12 cellular contexts compared by ENCODE assay signal in genomic region chr7:134781171-134781570, GRCh38. TPM values are rescaled to one million over a fixed set of nuclear protein-coding genes. Genes with fewer than 3 reads are reported as not detected.
DNase-seq lines count a peak whose midpoint lies in the region; ATAC-seq and TF ChIP-seq lines count a peak whose summit lies in the region.
"Had no signal": no experiment of that assay in that cellular context is flagged by ENCODE, and none has a peak within 500 bp of the region (broad histone marks: within the 10 kb centered on the region; RNA-seq: fewer than 3 reads in every experiment).

No MANE protein-coding gene starts in this region.

- no peaks in the 10 kb centered on the region for H3K27me3 ChIP-seq in cardiac muscle cell
- H3K27me3 ChIP-seq in muscle layer of duodenum (ENCODE audit: low read depth, low read length): no peaks in the 10 kb centered on the region
- H3K27me3 ChIP-seq in upper lobe of right lung: no peaks in the 10 kb centered on the region

- H3K4me1 ChIP-seq in cardiac muscle cell (ENCODE audit: low read depth) (peaks cover 17% of the 10 kb centered on the region), muscle layer of duodenum (ENCODE audit: control insufficient read depth in 1 of 2, insufficient read depth in 2 of 2, low read length in 2 of 2) (peaks cover 5 to 31% of the 10 kb centered on the region in 2 donors), upper lobe of right lung (peaks cover 13% of the 10 kb centered on the region)

- peaks cover 11% of the 10 kb centered on the region for H3K36me3 Mint-ChIP-seq in endothelial cell (ENCODE audit: low read depth, unreplicated experiment)

- no peaks in the 10 kb centered on the region for H3K9me3 ChIP-seq in cardiac muscle cell (ENCODE audit: low read depth)
- H3K9me3 ChIP-seq in muscle layer of duodenum (ENCODE audit: control insufficient read depth in 1 of 2, low read length in 2 of 2): no peaks in the 10 kb centered on the region
- H3K9me3 ChIP-seq in upper lobe of right lung: no peaks in the 10 kb centered on the region

- H3K27ac ChIP-seq in cardiac muscle cell: peak overlapping the region; percentile 97
- H3K27ac ChIP-seq in muscle layer of duodenum (ENCODE audit: low read length): peak overlapping the region; percentile 95
- peak overlapping the region; percentile 76 for H3K27ac ChIP-seq in upper lobe of right lung
- no peak overlapping the region for H3K27ac ChIP-seq in substantia nigra (ENCODE audit: low read depth, low read length, poor library complexity, severe bottlenecking)

- intact Hi-C loops in left cardiac atrium (cut with DNase I): loop anchor here in 1 of 2 donors (5.0 kb wide), 1 partner anchor 156 kb away; no protein-coding TSS in a partner anchor
- intact Hi-C loops in upper lobe of right lung (cut with DNase I): no loop called here

- peak overlapping the region; percentile 64 for H3K4me3 ChIP-seq in cardiac muscle cell
- peak overlapping the region; percentile 67 to 75 for H3K4me3 ChIP-seq in muscle layer of duodenum (ENCODE audit: low read depth in 1 of 2, low read length in 2 of 2)
- H3K4me3 ChIP-seq in upper lobe of right lung: peak overlapping the region; percentile 59

- peaks cover 5% of the 10 kb centered on the region for H3K27me3 Mint-ChIP-seq in endothelial cell (ENCODE audit: unreplicated experiment)

- peak overlapping the region; percentile 98 for H3K4me3 Mint-ChIP-seq in endothelial cell (ENCODE audit: unreplicated experiment)

- no peak for TF ChIP-seq CTCF in cardiac muscle cell (IDR thresholded peaks at IDR 0.05; ENCODE audit: low read depth, low read length)
- no peak for TF ChIP-seq CTCF in endothelial cell (IDR thresholded peaks at IDR 0.05; ENCODE audit: unreplicated experiment)
- TF ChIP-seq CTCF in upper lobe of right lung (IDR thresholded peaks at IDR 0.05): no peak

- peak overlapping the region; percentile 95 for H3K27ac Mint-ChIP-seq in endothelial cell (ENCODE audit: unreplicated experiment)

- H3K4me1 Mint-ChIP-seq in endothelial cell (ENCODE audit: unreplicated experiment): peaks cover 48% of the 10 kb centered on the region

- H3K36me3 ChIP-seq in cardiac muscle cell (no peaks in the 10 kb centered on the region), muscle layer of duodenum (ENCODE audit: control insufficient read depth in 1 of 2, insufficient read depth in 2 of 2, low read length in 2 of 2) (peaks cover 0 to 21% of the 10 kb centered on the region in 2 donors), upper lobe of right lung (no peaks in the 10 kb centered on the region)

- no peaks in the 10 kb centered on the region for H3K9me3 Mint-ChIP-seq in endothelial cell (ENCODE audit: unreplicated experiment)

- ATAC-seq in left cardiac atrium (no peak), upper lobe of right lung (no peak), HG03520 (IDR thresholded peaks at IDR 0.05; ENCODE audit: unreplicated experiment) (no peak)

- DNase-seq in cardiac muscle cell (ENCODE audit: low read depth in 1 of 2, low spot score in 1 of 2): no peak
- DNase-seq in left cardiac atrium: no peak
- no peak for DNase-seq in endothelial cell (ENCODE audit: low spot score)
- DNase-seq in upper lobe of right lung: no peak
- DNase-seq in activated CD8-positive, alpha-beta memory T cell treated with anti-CD3 and anti-CD28 coated beads for 24 hours: no peak
- DNase-seq in substantia nigra (lab: John Stamatoyannopoulos, UW): no peak
- DNase-seq: ACHN; central memory CD4-positive, alpha-beta T cell; KBM-7; NCI-H2171 treated with DMSO at 0.1 percent for 48 hours had no signal

RNA-seq across cellular contexts. Expression of gene CALD1, which starts 1.7 kb away (rescaled TPM):
- total RNA-seq in cardiac muscle cell (22.6 and 29.3 TPM in 2 replicates), left cardiac atrium (100 to 1,000 TPM; 181 to 194 TPM), endothelial cell (ENCODE audit: unreplicated experiment) (230 TPM), upper lobe of right lung (213 TPM)
- 73.8 and 135 TPM in 2 replicates for polyA plus RNA-seq in cardiac muscle cell
